Comparison of ENCODE assay signal across 3 cellular contexts in the genomic region with DNA sequence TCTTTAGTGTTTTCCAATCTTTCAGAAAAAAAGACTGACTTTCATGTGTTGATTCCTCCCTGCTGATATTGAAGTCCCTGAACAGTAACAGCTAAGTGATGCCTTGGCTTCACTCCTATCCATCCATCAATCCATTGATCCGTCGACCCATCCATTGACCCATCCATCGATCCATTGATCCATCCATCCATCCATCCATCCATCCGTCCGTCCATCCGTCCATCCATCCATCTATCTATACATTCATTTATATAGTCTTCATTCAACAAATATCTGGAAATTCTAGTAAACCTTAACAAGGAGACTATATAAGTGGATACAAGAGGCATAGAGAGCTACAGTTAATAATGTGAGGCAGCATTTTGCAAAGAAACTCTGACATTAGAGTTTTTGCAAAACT.
"Had no signal": no experiment of that assay in that cellular context is flagged by ENCODE, and none has a peak within 500 bp of the region (broad histone marks: within the 10 kb centered on the region; RNA-seq: fewer than 3 reads in every experiment).

No MANE protein-coding gene starts in this region.

- H3K4me3 ChIP-seq: GM12878 had no signal

- DNase-seq: GDM1, GF-D8 had no signal

- ATAC-seq: GM12878 had no signal
